ENCODE assay signal across 1 cellular context in genomic region chr3:185733980-185734724, GRCh38.
A peak's percentile ranks its signal among the peaks of the same experiment; 100 is the strongest.
TF ChIP-seq lines count a peak whose summit lies in the region.

No MANE protein-coding gene starts in this region.

TF ChIP-seq in HEK293, 187 proteins besides CTCF, POLR2A, EP300 and RAD21 (continued from another document):
- TF ChIP-seq ZNF654 (tag by site-specific recombination; IDR thresholded peaks at IDR 0.05; ENCODE audit: low read depth) = peak; percentile 81
